In the genomic region with DNA sequence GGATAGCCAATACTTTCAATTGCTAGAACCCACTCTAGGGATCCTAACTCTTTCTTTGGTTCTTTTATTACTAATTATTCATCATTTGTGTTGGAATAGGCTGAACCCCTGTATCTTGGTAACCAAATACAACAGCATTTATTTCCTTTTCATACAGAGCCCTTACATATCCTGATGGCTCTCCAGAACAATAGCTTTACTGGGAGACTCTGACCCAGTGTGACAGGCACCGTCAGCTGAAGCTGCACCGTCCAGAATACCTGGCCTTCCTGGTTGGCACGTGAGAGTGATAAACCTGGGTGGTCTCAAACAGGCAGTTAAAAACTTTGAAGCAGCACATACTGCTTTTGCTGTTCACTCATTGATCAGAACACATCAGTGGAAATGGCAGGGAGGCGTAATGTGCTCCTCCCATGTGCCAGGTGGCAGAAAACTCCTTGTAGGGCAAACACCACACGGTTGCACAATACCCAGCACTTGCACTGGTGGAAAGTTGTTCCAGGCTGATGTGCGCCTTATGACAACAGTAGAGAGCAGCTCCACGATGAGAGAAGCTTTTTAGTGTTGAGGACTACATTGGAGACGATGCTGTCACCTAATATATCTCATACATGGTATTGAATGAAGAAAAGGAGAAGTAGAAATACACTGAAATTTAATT, we compare ENCODE assay signal across 1 cellular context.
TF ChIP-seq lines count a peak whose summit lies in the region.

No MANE protein-coding gene starts in this region.

TF ChIP-seq in H1, 55 proteins besides CTCF, POLR2A, EP300 and RAD21:
- no peak for TF ChIP-seq BCL11A (IDR thresholded peaks at IDR 0.05; ENCODE audit: low read depth in 2 of 2, low read length in 2 of 2)
- no peak for TF ChIP-seq PHF8 (conservative IDR thresholded peaks at IDR 0.05; ENCODE audit: low read depth, low read length)
- peak; percentile 52; the same call in 1 of the 2 replicates for TF ChIP-seq CEBPB (IDR thresholded peaks at IDR 0.05; ENCODE audit: low read depth, low read length)
- TF ChIP-seq KDM1A (IDR thresholded peaks at IDR 0.05; ENCODE audit: borderline replicate concordance, low read length), result no peak
- no peak for TF ChIP-seq RXRA (IDR thresholded peaks at IDR 0.05; ENCODE audit: insufficient read depth, low read depth, low read length)
- no peak for TF ChIP-seq EGR1 (IDR thresholded peaks at IDR 0.05; ENCODE audit: borderline replicate concordance, low read depth, low read length)
- TF ChIP-seq JUN (IDR thresholded peaks at IDR 0.05; ENCODE audit: low read depth, low read length), result no peak
TF ChIP-seq in H1: peak in this region for 1.
